In genomic region chr18:59950215-59950944, GRCh38 we compare ENCODE assay signal across 9 cellular contexts. TPM values are rescaled to one million over a fixed set of nuclear protein-coding genes. Genes with fewer than 3 reads are reported as not detected.
DNase-seq lines count a peak whose midpoint lies in the region; ATAC-seq and TF ChIP-seq lines count a peak whose summit lies in the region.
"Had no signal": no experiment of that assay in that cellular context is flagged by ENCODE, and none has a peak within 500 bp of the region (broad histone marks: within the 10 kb centered on the region; RNA-seq: fewer than 3 reads in every experiment).

No MANE protein-coding gene starts in this region.

- H3K4me3 Mint-ChIP-seq in activated CD8-positive, alpha-beta memory T cell treated with anti-CD3 and anti-CD28 coated beads, Interleukin-2, amount 10 ng/mL, durations not matched to agents 7 days and 5 days, result no peak overlapping the region
- H3K4me3 Mint-ChIP-seq: central memory CD8-positive, alpha-beta T cell had no signal

- peaks cover 4% of the 10 kb centered on the region for H3K27me3 Mint-ChIP-seq in activated CD8-positive, alpha-beta memory T cell treated with anti-CD3 and anti-CD28 coated beads, Interleukin-2, amount 10 ng/mL, durations not matched to agents 7 days and 5 days
- H3K27me3 Mint-ChIP-seq: central memory CD8-positive, alpha-beta T cell had no signal

- peaks cover 37% of the 10 kb centered on the region for H3K4me1 Mint-ChIP-seq in activated CD8-positive, alpha-beta memory T cell treated with anti-CD3 and anti-CD28 coated beads, Interleukin-2, amount 10 ng/mL, durations not matched to agents 7 days and 5 days
- H3K4me1 Mint-ChIP-seq: central memory CD8-positive, alpha-beta T cell had no signal

- no peaks in the 10 kb centered on the region for H3K36me3 Mint-ChIP-seq in activated CD8-positive, alpha-beta memory T cell treated with anti-CD3 and anti-CD28 coated beads, Interleukin-2, amount 10 ng/mL, durations not matched to agents 7 days and 5 days

- peak; percentile 82 for DNase-seq in NCI-H748 (lab: John Stamatoyannopoulos, UW; ENCODE audit: unreplicated experiment)
- DNase-seq in NCI-H748 treated with DMSO at 0.1 percent for 48 hours (lab: John Stamatoyannopoulos, UW), result no peak
- DNase-seq in NCI-H187 (lab: John Stamatoyannopoulos, UW), result peak; percentile 18
- peak; percentile 47 to 54 for DNase-seq in foreskin fibroblast
- DNase-seq in activated CD8-positive, alpha-beta memory T cell treated with anti-CD3 and anti-CD28 coated beads, Interleukin-2, amount 10 ng/mL, durations not matched to agents 7 days and 5 days, result no peak
- DNase-seq in dermis blood vessel endothelial cell, result no peak
- no peak for DNase-seq in NCI-H446 (lab: John Stamatoyannopoulos, UW)

- no peak overlapping the region for H3K27ac Mint-ChIP-seq in activated CD8-positive, alpha-beta memory T cell treated with anti-CD3 and anti-CD28 coated beads, Interleukin-2, amount 10 ng/mL, durations not matched to agents 7 days and 5 days

- no peaks in the 10 kb centered on the region for H3K9me3 Mint-ChIP-seq in activated CD8-positive, alpha-beta memory T cell treated with anti-CD3 and anti-CD28 coated beads, Interleukin-2, amount 10 ng/mL, durations not matched to agents 7 days and 5 days (ENCODE audit: low read depth)
- H3K9me3 Mint-ChIP-seq: central memory CD8-positive, alpha-beta T cell had no signal

- CTCF ChIA-PET in activated CD8-positive, alpha-beta memory T cell treated with anti-CD3 and anti-CD28 coated beads, Interleukin-2, amount 10 ng/mL, durations not matched to agents 7 days and 5 days (lab: Charles Lee), result interaction anchor here (0.6 to 1.1 kb wide), 2 partner anchors 12 to 42 kb away, joined by 3 to 4 read pairs; no protein-coding TSS in a partner anchor

- TF ChIP-seq CTCF in foreskin fibroblast (IDR thresholded peaks at IDR 0.05; ENCODE audit: low read depth, low read length), result no peak

- no peak overlapping the region for H3K4me3 ChIP-seq in foreskin fibroblast (ENCODE audit: low read depth in 1 of 2, low read length in 2 of 2)

- peak; percentile 51 for ATAC-seq in GM21825 (IDR thresholded peaks at IDR 0.05; ENCODE audit: unreplicated experiment)
- ATAC-seq in activated CD8-positive, alpha-beta memory T cell treated with anti-CD3 and anti-CD28 coated beads, Interleukin-2, amount 10 ng/mL, durations not matched to agents 7 days and 5 days, result no peak

RNA-seq across cellular contexts. Expression of gene PMAIP1, which starts 50.6 kb away (rescaled TPM):
- 10 to 100 TPM; 54.7 to 64.7 TPM for total RNA-seq in activated CD8-positive, alpha-beta memory T cell treated with anti-CD3 and anti-CD28 coated beads, Interleukin-2, amount 10 ng/mL, durations not matched to agents 7 days and 5 days
- total RNA-seq in dermis blood vessel endothelial cell, result 11.7 and 14.3 TPM in 2 replicates

Comparison
In these comparisons a context has a peak if more than half of its experiments do, and no peak if none do; other contexts are left out.
1. DNase-seq: peak in NCI-H748 (single experiment), NCI-H187 (2 of 2) and foreskin fibroblast (2 of 2); none in NCI-H748 treated with DMSO at 0.1 percent for 48 hours (single experiment), activated CD8-positive, alpha-beta memory T cell treated with anti-CD3 and anti-CD28 coated beads, Interleukin-2, amount 10 ng/mL, durations not matched to agents 7 days and 5 days (single experiment), dermis blood vessel endothelial cell (single experiment) and NCI-H446 (0 of 2).